In the genomic region with DNA sequence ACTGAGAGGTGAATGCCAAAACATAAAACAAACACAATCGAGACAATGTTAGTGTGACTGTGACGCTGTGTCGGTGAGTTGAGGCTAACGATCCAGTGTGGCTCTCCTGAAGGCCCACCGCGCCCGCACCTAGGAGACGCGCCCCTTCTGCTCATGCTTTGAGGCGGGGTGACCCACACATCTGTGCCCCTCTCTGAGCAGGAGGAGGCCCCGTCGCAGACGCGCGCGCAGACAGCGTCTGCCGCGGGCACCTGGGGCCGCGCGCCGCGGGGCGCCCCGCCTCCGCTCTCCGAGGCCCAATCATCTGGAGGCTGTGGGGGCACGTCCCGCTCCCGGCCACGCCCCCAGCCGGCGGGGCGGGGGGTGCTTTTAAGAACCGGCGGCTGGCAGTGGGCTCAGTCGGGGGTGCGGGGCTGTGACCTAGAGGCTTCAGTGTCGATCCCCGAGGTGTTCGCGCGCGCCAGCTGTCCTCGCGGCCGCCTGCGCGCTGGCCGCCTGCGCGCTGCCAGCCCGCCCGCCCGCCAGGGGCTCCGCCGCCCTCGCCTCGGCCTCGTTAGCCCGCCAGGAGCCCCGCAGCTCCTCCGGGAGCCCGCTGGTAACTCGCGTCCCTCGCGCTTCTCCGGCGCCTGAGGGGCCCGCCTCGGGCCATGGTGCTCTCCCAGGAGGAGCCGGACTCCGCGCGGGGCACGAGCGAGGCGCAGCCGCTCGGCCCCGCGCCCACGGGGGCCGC, we compare ENCODE assay signal across 1 cellular context.
TF ChIP-seq lines count a peak whose summit lies in the region.

Gene SLC16A10 (plus strand): TSS at position 398 of the 730 bp plus-strand sequence. CDS start 250 bp downstream, at position 648.

TF ChIP-seq in HEK293, 187 proteins besides CTCF, POLR2A, EP300 and RAD21 (continued from another document):
- TF ChIP-seq PATZ1 (tag by site-specific recombination; IDR thresholded peaks at IDR 0.05) (peak; percentile 77), ZNF677 (tag by site-specific recombination; IDR thresholded peaks at IDR 0.05) (no peak), KLF10 (tag by site-specific recombination; IDR thresholded peaks at IDR 0.05) (peak; percentile 96), GLIS2 (tag by site-specific recombination; IDR thresholded peaks at IDR 0.05) (peak; percentile 63; the same call in 1 of the 2 replicates), ZIC2 (tag by site-specific recombination; IDR thresholded peaks at IDR 0.05) (peak; percentile 67; the same call in 1 of the 2 replicates), ZBTB8A (tag by site-specific recombination; IDR thresholded peaks at IDR 0.05) (peak; percentile 62), SP3 (tag by site-specific recombination; IDR thresholded peaks at IDR 0.05) (peak; percentile 49; the same call in 1 of the 2 replicates), ZNF501 (tag by site-specific recombination; IDR thresholded peaks at IDR 0.05) (0 out of 2 replicates have a peak, but pooled peaks have one; percentile 39), ZNF37A (tag by site-specific recombination; IDR thresholded peaks at IDR 0.05) (no peak), ZEB2 (tag by site-specific recombination; IDR thresholded peaks at IDR 0.05) (0 out of 2 replicates have a peak, but pooled peaks have one; percentile 36), ZNF561 (tag by site-specific recombination; IDR thresholded peaks at IDR 0.05; ENCODE audit: borderline replicate concordance) (peak; percentile 91), ZSCAN4 (tag by site-specific recombination; IDR thresholded peaks at IDR 0.05) (no peak), ZNF629 (tag by site-specific recombination; IDR thresholded peaks at IDR 0.05) (peak; percentile 26; the same call in 1 of the 2 replicates), ZSCAN30 (tag by site-specific recombination; IDR thresholded peaks at IDR 0.05) (peak; percentile 80), ZNF549 (tag by site-specific recombination; IDR thresholded peaks at IDR 0.05) (peak; percentile 43; the same call in 1 of the 2 replicates), ZNF10 (tag by site-specific recombination; IDR thresholded peaks at IDR 0.05) (0 out of 2 replicates have a peak, but pooled peaks have one; percentile 36), GLIS1 (tag by site-specific recombination; IDR thresholded peaks at IDR 0.05) (peak; percentile 70; the same call in 1 of the 2 replicates), GLI4 (tag by site-specific recombination; IDR thresholded peaks at IDR 0.05) (no peak), ZNF580 (tag by site-specific recombination; IDR thresholded peaks at IDR 0.05) (no peak), SP7 (tag by site-specific recombination; IDR thresholded peaks at IDR 0.05) (0 out of 2 replicates have a peak, but pooled peaks have one; percentile 30), EGR2 (tag by site-specific recombination; IDR thresholded peaks at IDR 0.05; ENCODE audit: low read depth) (peak; percentile 54; the same call in 1 of the 2 replicates), SP2 (tag by site-specific recombination; IDR thresholded peaks at IDR 0.05) (peak; percentile 47; the same call in 1 of the 2 replicates), ZNF350 (tag by site-specific recombination; IDR thresholded peaks at IDR 0.05) (no peak), ZFHX2 (tag by site-specific recombination; conservative IDR thresholded peaks at IDR 0.05) (peak; percentile 84), ZXDB (tag by site-specific recombination; IDR thresholded peaks at IDR 0.05) (peak; percentile 99), ZSCAN5A (tag by site-specific recombination; IDR thresholded peaks at IDR 0.05) (0 out of 2 replicates have a peak, but pooled peaks have one; percentile 25), ZNF660 (tag by site-specific recombination; IDR thresholded peaks at IDR 0.05) (peak; percentile 70; the same call in 1 of the 2 replicates), KLF9 (tag by site-specific recombination; IDR thresholded peaks at IDR 0.05; ENCODE audit: low read depth) (peak; percentile 54)
- TF ChIP-seq, protein P1, sequence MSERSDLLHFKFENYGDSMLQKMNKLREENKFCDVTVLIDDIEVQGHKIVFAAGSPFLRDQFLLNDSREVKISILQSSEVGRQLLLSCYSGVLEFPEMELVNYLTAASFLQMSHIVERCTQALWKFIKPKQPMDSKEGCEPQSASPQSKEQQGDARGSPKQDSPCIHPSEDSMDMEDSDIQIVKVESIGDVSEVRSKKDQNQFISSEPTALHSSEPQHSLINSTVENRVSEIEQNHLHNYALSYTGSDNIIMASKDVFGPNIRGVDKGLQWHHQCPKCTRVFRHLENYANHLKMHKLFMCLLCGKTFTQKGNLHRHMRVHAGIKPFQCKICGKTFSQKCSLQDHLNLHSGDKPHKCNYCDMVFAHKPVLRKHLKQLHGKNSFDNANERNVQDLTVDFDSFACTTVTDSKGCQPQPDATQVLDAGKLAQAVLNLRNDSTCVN (tag by site-specific recombination; optimal IDR thresholded peaks at IDR 0.05) = peak; percentile 77
- TF ChIP-seq, protein P2, sequence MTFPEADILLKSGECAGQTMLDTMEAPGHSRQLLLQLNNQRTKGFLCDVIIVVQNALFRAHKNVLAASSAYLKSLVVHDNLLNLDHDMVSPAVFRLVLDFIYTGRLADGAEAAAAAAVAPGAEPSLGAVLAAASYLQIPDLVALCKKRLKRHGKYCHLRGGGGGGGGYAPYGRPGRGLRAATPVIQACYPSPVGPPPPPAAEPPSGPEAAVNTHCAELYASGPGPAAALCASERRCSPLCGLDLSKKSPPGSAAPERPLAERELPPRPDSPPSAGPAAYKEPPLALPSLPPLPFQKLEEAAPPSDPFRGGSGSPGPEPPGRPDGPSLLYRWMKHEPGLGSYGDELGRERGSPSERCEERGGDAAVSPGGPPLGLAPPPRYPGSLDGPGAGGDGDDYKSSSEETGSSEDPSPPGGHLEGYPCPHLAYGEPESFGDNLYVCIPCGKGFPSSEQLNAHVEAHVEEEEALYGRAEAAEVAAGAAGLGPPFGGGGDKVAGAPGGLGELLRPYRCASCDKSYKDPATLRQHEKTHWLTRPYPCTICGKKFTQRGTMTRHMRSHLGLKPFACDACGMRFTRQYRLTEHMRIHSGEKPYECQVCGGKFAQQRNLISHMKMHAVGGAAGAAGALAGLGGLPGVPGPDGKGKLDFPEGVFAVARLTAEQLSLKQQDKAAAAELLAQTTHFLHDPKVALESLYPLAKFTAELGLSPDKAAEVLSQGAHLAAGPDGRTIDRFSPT (tag by site-specific recombination; IDR thresholded peaks at IDR 0.05) = 0 out of 2 replicates have a peak, but pooled peaks have one; percentile 17
- TF ChIP-seq, protein P3, sequence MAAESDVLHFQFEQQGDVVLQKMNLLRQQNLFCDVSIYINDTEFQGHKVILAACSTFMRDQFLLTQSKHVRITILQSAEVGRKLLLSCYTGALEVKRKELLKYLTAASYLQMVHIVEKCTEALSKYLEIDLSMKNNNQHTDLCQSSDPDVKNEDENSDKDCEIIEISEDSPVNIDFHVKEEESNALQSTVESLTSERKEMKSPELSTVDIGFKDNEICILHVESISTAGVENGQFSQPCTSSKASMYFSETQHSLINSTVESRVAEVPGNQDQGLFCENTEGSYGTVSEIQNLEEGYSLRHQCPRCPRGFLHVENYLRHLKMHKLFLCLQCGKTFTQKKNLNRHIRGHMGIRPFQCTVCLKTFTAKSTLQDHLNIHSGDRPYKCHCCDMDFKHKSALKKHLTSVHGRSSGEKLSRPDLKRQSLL (tag by site-specific recombination; IDR thresholded peaks at IDR 0.05) = peak; percentile 6; the same call in 1 of the 2 replicates
TF ChIP-seq in HEK293: peak in this region for 28.
